21 cellular contexts compared by ENCODE assay signal in the genomic region with DNA sequence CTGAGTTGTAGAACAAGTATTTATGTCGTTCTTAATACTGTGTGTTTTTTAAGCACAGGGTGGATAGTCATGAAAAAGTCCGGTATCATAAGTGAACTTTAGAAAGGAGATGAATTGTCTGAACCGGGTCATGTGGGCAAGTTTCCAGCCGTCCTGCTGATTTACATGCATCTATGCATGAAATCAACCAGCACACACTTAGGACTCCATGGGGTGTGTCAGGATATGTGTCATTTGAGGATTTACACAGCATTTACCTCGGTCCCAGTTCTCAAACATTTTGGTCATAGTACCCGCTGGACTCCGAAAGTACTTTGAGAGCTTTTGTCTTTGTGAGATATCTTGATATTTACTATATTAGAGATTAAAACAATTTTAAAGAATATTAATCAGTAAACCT. TPM values are rescaled to one million over a fixed set of nuclear protein-coding genes. Genes with fewer than 3 reads are reported as not detected.
A peak's percentile ranks its signal among the peaks of the same experiment; 100 is the strongest.
DNase-seq lines count a peak whose midpoint lies in the region; ATAC-seq, FAIRE-seq and TF ChIP-seq lines count a peak whose summit lies in the region.
"Had no signal": no experiment of that assay in that cellular context is flagged by ENCODE, and none has a peak within 500 bp of the region (broad histone marks: within the 10 kb centered on the region; RNA-seq: fewer than 3 reads in every experiment).

No MANE protein-coding gene starts in this region.

- no peak overlapping the region for H3K9ac ChIP-seq in mammary epithelial cell (ENCODE audit: insufficient read depth, low read length)
- H3K9ac ChIP-seq: GM23248 had no signal

- BruUV-seq in MCF 10A (replicated peaks; lab: Mats Ljungman, UMichigan) (no TSS peak), mammary epithelial cell (replicated peaks; lab: Mats Ljungman, UMichigan) (no TSS peak)

- dilution Hi-C loops in mammary epithelial cell (cut with HindIII; ENCODE audit: low sequenced_read_pairs) = no loop called here

- H3K36me3 ChIP-seq in mammary epithelial cell (ENCODE audit: insufficient read depth, low read length) (no peaks in the 10 kb centered on the region), bronchial epithelial cell (ENCODE audit: control insufficient read depth, insufficient read depth, low read length) (no peaks in the 10 kb centered on the region)

- no peaks in the 10 kb centered on the region for H3K4me1 Mint-ChIP-seq in MCF 10A (ENCODE audit: insufficient read depth, unreplicated experiment)
- H3K4me1 Mint-ChIP-seq: CD14-positive monocyte, T-helper 17 cell had no signal

- H3K27ac Mint-ChIP-seq in MCF 10A (ENCODE audit: low read depth, unreplicated experiment) = no peak overlapping the region
- H3K27ac Mint-ChIP-seq: T-helper 17 cell had no signal

- intact Hi-C loops in MCF 10A (cut with micrococcal nuclease) = no loop called here
- intact Hi-C loops in mammary epithelial cell (cut with micrococcal nuclease) = no loop called here

- in situ Hi-C loops in mammary epithelial cell (cut with MboI; ENCODE audit: low sequenced_read_pairs in 2 of 2) = no loop called here

- no peaks in the 10 kb centered on the region for H3K79me2 ChIP-seq in mammary epithelial cell (ENCODE audit: insufficient read depth, low read length)

- peak; percentile 43 for DNase-seq in MCF 10A (ENCODE audit: unreplicated experiment)
- DNase-seq in mammary epithelial cell = no peak
- DNase-seq in NCI-H345 treated with DMSO at 0.1 percent for 48 hours (lab: John Stamatoyannopoulos, UW; ENCODE audit: unreplicated experiment) = peak; percentile 41
- peak; percentile 60 for DNase-seq in bronchial epithelial cell (ENCODE audit: low read depth)
- DNase-seq in cerebellar cortex (ENCODE audit: low spot score) = no peak
- DNase-seq in RKO (ENCODE audit: low spot score) = no peak
- DNase-seq: ACHN, AML-193, DND-41, GDM1, GM23248, MV-4-11, NCI-H1417, NCI-H187 treated with DMSO at 0.1 percent for 48 hours, NCI-H2171, SIG-M5, T-helper 17 cell had no signal

- 56% methylated on average over 7 of the region's 7 CpGs for WGBS in mammary epithelial cell (ENCODE audit: low coverage, missing lambda C conversion rate)

- H3K4me3 Mint-ChIP-seq in MCF 10A (ENCODE audit: unreplicated experiment) = no peak overlapping the region
- H3K4me3 Mint-ChIP-seq: CD14-positive monocyte, T-helper 17 cell had no signal

- TF ChIP-seq CTCF in MCF 10A (IDR thresholded peaks at IDR 0.05; ENCODE audit: unreplicated experiment) (no peak), mammary epithelial cell (conservative IDR thresholded peaks at IDR 0.05 in 1 of 2, IDR thresholded peaks at IDR 0.05 in 1 of 2; ENCODE audit: extremely low read depth in 1 of 2, insufficient read depth in 1 of 2, low read depth in 1 of 2, low read length in 2 of 2) (no peak), bronchial epithelial cell (IDR thresholded peaks at IDR 0.05; ENCODE audit: insufficient read depth, low read length, severe bottlenecking) (no peak)

- peaks cover 6% of the 10 kb centered on the region for H3K36me3 Mint-ChIP-seq in MCF 10A (ENCODE audit: insufficient read depth, unreplicated experiment)

- POLR2A ChIA-PET in MCF 10A (lab: Yijun Ruan, JAX) = interaction anchor here (1.0 kb wide), 1 partner anchor 10 kb away, joined by 3 read pairs; no protein-coding TSS in a partner anchor

- no peak overlapping the region for H3K4me2 ChIP-seq in mammary epithelial cell (ENCODE audit: insufficient read depth, low read depth, low read length)

- no peak for FAIRE-seq in bronchial epithelial cell (lab: Jason Lieb, UNC)
- FAIRE-seq: GM12878, RCC 7860 had no signal

- no peaks in the 10 kb centered on the region for H4K20me1 ChIP-seq in mammary epithelial cell (ENCODE audit: insufficient read depth, low read length)

- no peak overlapping the region for H2AFZ ChIP-seq in mammary epithelial cell (ENCODE audit: low read depth, low read length)
- H2AFZ ChIP-seq: GM23248 had no signal

- H3K27me3 ChIP-seq in mammary epithelial cell (ENCODE audit: insufficient read depth, low read length) (no peaks in the 10 kb centered on the region), bronchial epithelial cell (ENCODE audit: control insufficient read depth, insufficient read depth, low read length) (no peaks in the 10 kb centered on the region)

- H3K4me3 ChIP-seq in mammary epithelial cell (replicated peaks in 1 of 3; ENCODE audit: insufficient read depth in 1 of 3, low read depth in 2 of 3, low read length in 3 of 3) (no peak overlapping the region), bronchial epithelial cell (ENCODE audit: low read depth, low read length) (no peak overlapping the region)
- H3K4me3 ChIP-seq: GM12878, GM23248 had no signal

- no peak overlapping the region for H3K27ac ChIP-seq in mammary epithelial cell (ENCODE audit: insufficient read depth, low read depth, low read length)
- H3K27ac ChIP-seq: GM23248 had no signal

- peaks cover 2% of the 10 kb centered on the region for H3K4me1 ChIP-seq in mammary epithelial cell (ENCODE audit: insufficient read depth, low read length)

- H3K9me3 Mint-ChIP-seq in MCF 10A (ENCODE audit: unreplicated experiment) = no peaks in the 10 kb centered on the region

- CTCF ChIA-PET in MCF 10A (lab: Yijun Ruan, JAX) = no interaction called here
- CTCF ChIA-PET in mammary epithelial cell (lab: Charles Lee; ENCODE audit: low non-redundant PET) = no interaction called here

- H3K27me3 Mint-ChIP-seq in MCF 10A (ENCODE audit: insufficient read depth, unreplicated experiment) = no peaks in the 10 kb centered on the region
- H3K27me3 Mint-ChIP-seq: T-helper 17 cell had no signal

- ATAC-seq in GM18868 (IDR thresholded peaks at IDR 0.05; ENCODE audit: unreplicated experiment) = no peak
- ATAC-seq: GM12878, T-helper 17 cell had no signal

- H3K9me3 ChIP-seq in mammary epithelial cell (replicated peaks; ENCODE audit: insufficient read depth, low read length) = no peaks in the 10 kb centered on the region

RNA-seq across cellular contexts. Expression of a gene that starts 47.5 kb away (rescaled TPM):
- total RNA-seq in MCF 10A (2022) = 26.0 and 31.7 TPM in 2 replicates
- total RNA-seq in mammary epithelial cell = 10 to 100 TPM; 41.0 to 63.8 TPM
- 35.3 TPM for polyA plus RNA-seq in mammary epithelial cell
- polyA minus RNA-seq in mammary epithelial cell = 56.5 TPM
- 25.8 and 31.5 TPM in 2 replicates for total RNA-seq in bronchial epithelial cell

Comparison
In these comparisons a context has a peak if more than half of its experiments do, and no peak if none do; other contexts are left out.
1. DNase-seq: peak in MCF 10A (single experiment), NCI-H345 treated with DMSO at 0.1 percent for 48 hours (single experiment) and bronchial epithelial cell (single experiment); none in mammary epithelial cell (single experiment), cerebellar cortex (single experiment) and RKO (single experiment).